In genomic region chr10:43028143-43028542, GRCh38 we compare ENCODE assay signal across 1 cellular context.
TF ChIP-seq lines count a peak whose summit lies in the region.

No MANE protein-coding gene starts in this region.

TF ChIP-seq in IMR-90, 13 proteins besides CTCF, POLR2A, EP300 and RAD21:
- TF ChIP-seq CHD1 (IDR thresholded peaks at IDR 0.05; ENCODE audit: low read depth, low read length), result no peak
- TF ChIP-seq FOS (IDR thresholded peaks at IDR 0.05; ENCODE audit: low read depth, low read length), result no peak
- TF ChIP-seq RFX5 (IDR thresholded peaks at IDR 0.05; ENCODE audit: low read depth, low read length), result no peak
- no peak for TF ChIP-seq CEBPB (IDR thresholded peaks at IDR 0.05; ENCODE audit: low read depth, low read length)
- TF ChIP-seq MAZ (IDR thresholded peaks at IDR 0.05; ENCODE audit: borderline replicate concordance, low read depth, low read length), result no peak
- TF ChIP-seq SMC3 (IDR thresholded peaks at IDR 0.05; ENCODE audit: low read depth, low read length), result no peak
- no peak for TF ChIP-seq ELK1 (IDR thresholded peaks at IDR 0.05; ENCODE audit: borderline replicate concordance, low read depth, low read length)
- no peak for TF ChIP-seq BHLHE40 (IDR thresholded peaks at IDR 0.05; ENCODE audit: low read depth, low read length)
- no peak for TF ChIP-seq NFE2L2 (IDR thresholded peaks at IDR 0.05; ENCODE audit: low read depth, low read length)
- TF ChIP-seq MXI1 (IDR thresholded peaks at IDR 0.05; ENCODE audit: borderline replicate concordance, low read depth, low read length), result no peak
- TF ChIP-seq MAFK (IDR thresholded peaks at IDR 0.05; ENCODE audit: low read depth, low read length), result no peak
